Comparison of ENCODE assay signal across 1 cellular context in the genomic region with DNA sequence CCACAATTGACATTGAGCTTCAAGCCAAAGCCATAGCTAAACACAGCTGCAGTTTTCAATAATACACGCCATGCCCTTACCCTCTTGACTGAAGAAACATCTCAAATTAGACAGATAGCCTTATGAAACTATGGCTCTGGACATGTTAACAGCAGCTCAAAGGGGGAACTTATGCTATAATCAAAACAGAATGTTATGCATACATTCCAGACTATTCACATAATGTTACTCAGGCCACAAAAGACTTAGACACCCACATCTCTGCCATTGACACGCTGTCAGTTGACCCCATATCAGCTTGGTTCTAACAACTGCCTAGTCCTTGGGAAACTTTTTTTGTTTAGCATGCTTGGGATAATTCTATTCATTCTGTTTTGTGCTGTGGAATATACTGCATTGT.
TF ChIP-seq lines count a peak whose summit lies in the region.

No MANE protein-coding gene starts in this region.

TF ChIP-seq in IMR-90, 13 proteins besides CTCF, POLR2A, EP300 and RAD21:
- TF ChIP-seq MAZ (IDR thresholded peaks at IDR 0.05; ENCODE audit: borderline replicate concordance, low read depth, low read length) (no peak), NFE2L2 (IDR thresholded peaks at IDR 0.05; ENCODE audit: low read depth, low read length) (no peak), SMC3 (IDR thresholded peaks at IDR 0.05; ENCODE audit: low read depth, low read length) (no peak), MXI1 (IDR thresholded peaks at IDR 0.05; ENCODE audit: borderline replicate concordance, low read depth, low read length) (no peak), CHD1 (IDR thresholded peaks at IDR 0.05; ENCODE audit: low read depth, low read length) (no peak), CEBPB (IDR thresholded peaks at IDR 0.05; ENCODE audit: low read depth, low read length) (no peak), RCOR1 (IDR thresholded peaks at IDR 0.05; ENCODE audit: insufficient replicate concordance, low read length) (no peak), FOS (IDR thresholded peaks at IDR 0.05; ENCODE audit: low read depth, low read length) (no peak), BHLHE40 (IDR thresholded peaks at IDR 0.05; ENCODE audit: low read depth, low read length) (no peak), RFX5 (IDR thresholded peaks at IDR 0.05; ENCODE audit: low read depth, low read length) (no peak), MAFK (IDR thresholded peaks at IDR 0.05; ENCODE audit: low read depth, low read length) (no peak)
- TF ChIP-seq, protein P1, sequence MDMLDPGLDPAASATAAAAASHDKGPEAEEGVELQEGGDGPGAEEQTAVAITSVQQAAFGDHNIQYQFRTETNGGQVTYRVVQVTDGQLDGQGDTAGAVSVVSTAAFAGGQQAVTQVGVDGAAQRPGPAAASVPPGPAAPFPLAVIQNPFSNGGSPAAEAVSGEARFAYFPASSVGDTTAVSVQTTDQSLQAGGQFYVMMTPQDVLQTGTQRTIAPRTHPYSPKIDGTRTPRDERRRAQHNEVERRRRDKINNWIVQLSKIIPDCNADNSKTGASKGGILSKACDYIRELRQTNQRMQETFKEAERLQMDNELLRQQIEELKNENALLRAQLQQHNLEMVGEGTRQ (IDR thresholded peaks at IDR 0.05; ENCODE audit: low read depth, low read length) = no peak
- TF ChIP-seq, protein P2, sequence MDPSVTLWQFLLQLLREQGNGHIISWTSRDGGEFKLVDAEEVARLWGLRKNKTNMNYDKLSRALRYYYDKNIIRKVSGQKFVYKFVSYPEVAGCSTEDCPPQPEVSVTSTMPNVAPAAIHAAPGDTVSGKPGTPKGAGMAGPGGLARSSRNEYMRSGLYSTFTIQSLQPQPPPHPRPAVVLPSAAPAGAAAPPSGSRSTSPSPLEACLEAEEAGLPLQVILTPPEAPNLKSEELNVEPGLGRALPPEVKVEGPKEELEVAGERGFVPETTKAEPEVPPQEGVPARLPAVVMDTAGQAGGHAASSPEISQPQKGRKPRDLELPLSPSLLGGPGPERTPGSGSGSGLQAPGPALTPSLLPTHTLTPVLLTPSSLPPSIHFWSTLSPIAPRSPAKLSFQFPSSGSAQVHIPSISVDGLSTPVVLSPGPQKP (IDR thresholded peaks at IDR 0.05; ENCODE audit: borderline replicate concordance, low read depth, low read length) = no peak
